ENCODE assay signal across 8 cellular contexts in genomic region chr18:79988925-79989361, GRCh38. TPM values are rescaled to one million over a fixed set of nuclear protein-coding genes. Genes with fewer than 3 reads are reported as not detected.
DNase-seq lines count a peak whose midpoint lies in the region; ATAC-seq and TF ChIP-seq lines count a peak whose summit lies in the region.

No MANE protein-coding gene starts in this region.

- H3K27ac ChIP-seq in SK-N-SH (ENCODE audit: low read depth in 2 of 2, low read length in 1 of 2) (peak overlapping the region; percentile 85 to 86), esophagus muscularis mucosa (replicated peaks in 1 of 4) (peak overlapping the region; percentile 94 to 99 (median 98)), neural cell (ENCODE audit: low read length) (peak overlapping the region; percentile 92)

- H3K9me2 ChIP-seq in SK-N-SH, result no peaks in the 10 kb centered on the region
- no peaks in the 10 kb centered on the region for H3K9me2 ChIP-seq in neural cell (ENCODE audit: insufficient read depth, low read length)

- H3K9me3 ChIP-seq in SK-N-SH (no peaks in the 10 kb centered on the region), esophagus muscularis mucosa (no peaks in the 10 kb centered on the region), neural cell (ENCODE audit: low read length) (no peaks in the 10 kb centered on the region)

- peaks cover 36% of the 10 kb centered on the region for H4K20me1 ChIP-seq in SK-N-SH (ENCODE audit: insufficient read depth)
- peaks cover 4% of the 10 kb centered on the region for H4K20me1 ChIP-seq in neural cell (ENCODE audit: insufficient read depth)

- peak overlapping the region; percentile 90 for H3K9ac ChIP-seq in SK-N-SH
- H3K9ac ChIP-seq in neural cell (ENCODE audit: low read length), result peak overlapping the region; percentile 94

- WGBS in SK-N-SH (ENCODE audit: low lambda C conversion rate), result 25% methylated on average over 15 of the region's 15 CpGs
- 34% methylated on average over 15 of the region's 15 CpGs for WGBS in esophagus muscularis mucosa

- H3K36me3 ChIP-seq in SK-N-SH (replicated peaks in 1 of 2; ENCODE audit: control insufficient read depth in 1 of 2, insufficient read depth in 2 of 2, low read length in 1 of 2), result peaks cover 2 to 20% of the 10 kb centered on the region in 2 experiments
- H3K36me3 ChIP-seq in esophagus muscularis mucosa, result peaks cover 0 to 20% (median 3%) of the 10 kb centered on the region in 4 donors
- H3K36me3 ChIP-seq in neural cell (ENCODE audit: insufficient read depth, low read length), result no peaks in the 10 kb centered on the region

- ATAC-seq in HG02642 (IDR thresholded peaks at IDR 0.05; ENCODE audit: poor library complexity, unreplicated experiment), result peak; percentile 13

- TF ChIP-seq EP300 in SK-N-SH (IDR thresholded peaks at IDR 0.05; ENCODE audit: borderline replicate concordance in 1 of 2, low read depth in 1 of 2, low read length in 1 of 2) (no peak), esophagus muscularis mucosa (IDR thresholded peaks at IDR 0.05) (no peak), neural cell (conservative IDR thresholded peaks at IDR 0.05; ENCODE audit: poor library complexity, severe bottlenecking) (no peak)

- intact Hi-C loops in esophagus muscularis mucosa (cut with DNase I), result loop anchor here (2.0 to 5.0 kb wide), 3 partner anchors 37 to 118 kb away; partner anchors contain the start of gene SLC66A2

- H3K4me3 ChIP-seq in SK-N-SH (ENCODE audit: low read depth in 2 of 2, low read length in 1 of 2) (peak overlapping the region; percentile 74 to 97), esophagus muscularis mucosa (peak overlapping the region; percentile 81 to 98 (median 91)), neural cell (ENCODE audit: low read length) (peak overlapping the region; percentile 100)

- H3F3A ChIP-seq in SK-N-SH (replicated peaks; ENCODE audit: insufficient read depth) (peaks cover 14% of the 10 kb centered on the region), neural cell (ENCODE audit: insufficient read depth, low read length, poor library complexity, severe bottlenecking) (no peaks in the 10 kb centered on the region)

- H2AFZ ChIP-seq in SK-N-SH (ENCODE audit: low read depth) (peak overlapping the region; percentile 94), neural cell (ENCODE audit: low read depth, low read length) (peak overlapping the region; percentile 91)

- H3K4me1 ChIP-seq in SK-N-SH (ENCODE audit: control insufficient read depth in 1 of 2, insufficient read depth in 2 of 2, low read depth in 1 of 2, low read length in 1 of 2) (peaks cover 4 to 11% of the 10 kb centered on the region in 2 experiments; a peak in 2 of 4 replicates), esophagus muscularis mucosa (peaks cover 19 to 43% (median 32%) of the 10 kb centered on the region in 4 donors)

- TF ChIP-seq CTCF in SK-N-SH (IDR thresholded peaks at IDR 0.05) (no peak), esophagus muscularis mucosa (IDR thresholded peaks at IDR 0.05) (no peak), neural cell (IDR thresholded peaks at IDR 0.05; ENCODE audit: poor library complexity, severe bottlenecking) (no peak)

- H3K79me2 ChIP-seq in SK-N-SH (ENCODE audit: insufficient read depth), result peaks cover 43% of the 10 kb centered on the region
- H3K79me2 ChIP-seq in neural cell (replicated peaks; ENCODE audit: insufficient read depth, low read length), result peaks cover 42% of the 10 kb centered on the region

- H3K27me3 ChIP-seq in SK-N-SH (ENCODE audit: insufficient read depth) (no peaks in the 10 kb centered on the region), esophagus muscularis mucosa (no peaks in the 10 kb centered on the region), neural cell (ENCODE audit: insufficient read depth, low read depth, low read length) (no peaks in the 10 kb centered on the region)

- CTCF ChIA-PET in SK-N-SH (lab: Yijun Ruan, JAX), result interaction anchor here (1.1 to 1.7 kb wide), 2 partner anchors 13 to 22 kb away, joined by 3 to 4 read pairs; no protein-coding TSS in a partner anchor

- TF ChIP-seq POLR2A in esophagus muscularis mucosa (IDR thresholded peaks at IDR 0.05; ENCODE audit: low read depth), result no peak

- DNase-seq in NCI-H748 (lab: John Stamatoyannopoulos, UW; ENCODE audit: unreplicated experiment) (peak; percentile 63), NCI-H748 treated with DMSO at 0.1 percent for 48 hours (lab: John Stamatoyannopoulos, UW) (no peak), SK-N-SH (no peak), esophagus muscularis mucosa (ENCODE audit: extremely low spot score) (no peak), AML-193 (lab: John Stamatoyannopoulos, UW) (no peak), KG1 (lab: John Stamatoyannopoulos, UW) (no peak)

- H3K4me2 ChIP-seq in SK-N-SH (peak overlapping the region; percentile 97), neural cell (ENCODE audit: low read length) (peak overlapping the region; percentile 80)

- TF ChIP-seq RAD21 in SK-N-SH (IDR thresholded peaks at IDR 0.05; ENCODE audit: low read length) (no peak), neural cell (conservative IDR thresholded peaks at IDR 0.05) (no peak)

- POLR2A ChIA-PET in SK-N-SH (lab: Yijun Ruan, JAX), result interaction anchor here (0.7 to 1.0 kb wide), 2 partner anchors 37 to 167 kb away, joined by 4 read pairs; no protein-coding TSS in a partner anchor

TF ChIP-seq in SK-N-SH, 30 proteins besides CTCF, POLR2A, EP300 and RAD21 (continues in another document):
- TF ChIP-seq MEF2A (IDR thresholded peaks at IDR 0.05; ENCODE audit: borderline replicate concordance, low read depth) (no peak), JUND (IDR thresholded peaks at IDR 0.05) (no peak), FOSL2 (IDR thresholded peaks at IDR 0.05; ENCODE audit: borderline replicate concordance, low read depth) (no peak), USF1 (IDR thresholded peaks at IDR 0.05; ENCODE audit: borderline replicate concordance, low read depth) (no peak), GABPA (IDR thresholded peaks at IDR 0.05; ENCODE audit: low read depth) (no peak), POLR2AphosphoS5 (IDR thresholded peaks at IDR 0.05; ENCODE audit: low read depth, low read length) (no peak), MAX (IDR thresholded peaks at IDR 0.05; ENCODE audit: low read depth) (no peak)

TF ChIP-seq in neural cell, 6 proteins besides CTCF, POLR2A, EP300 and RAD21:
- TF ChIP-seq EZH2 (IDR thresholded peaks at IDR 0.05; ENCODE audit: borderline replicate concordance, insufficient read depth, low read length, poor library complexity, severe bottlenecking) (no peak), SMC3 (conservative IDR thresholded peaks at IDR 0.05; ENCODE audit: poor library complexity) (no peak), TAF1 (IDR thresholded peaks at IDR 0.05; ENCODE audit: low read depth) (no peak), POLR2AphosphoS5 (IDR thresholded peaks at IDR 0.05) (no peak), MXI1 (conservative IDR thresholded peaks at IDR 0.05; ENCODE audit: poor library complexity, severe bottlenecking) (no peak)

RNA-seq across cellular contexts. Expression of gene TXNL4A, which starts 0.6 kb away (rescaled TPM):
- polyA plus RNA-seq in SK-N-SH (2012; rRNA removed) (86.9 and 158 TPM in 2 replicates), neural cell (131 and 163 TPM in 2 replicates)
- 140 and 195 TPM in 2 replicates for polyA plus RNA-seq in SK-N-SH (2012; cell fraction: cytosol; rRNA removed)
- polyA plus RNA-seq in SK-N-SH (2012; cell fraction: nucleus; rRNA removed), result 45.0 and 80.6 TPM in 2 replicates
- 10 to 100 TPM; 21.6 to 44.9 (median 38.9) TPM for total RNA-seq in esophagus muscularis mucosa
- polyA minus RNA-seq in neural cell, result 48.2 and 52.1 TPM in 2 replicates

RNA-seq across cellular contexts. Expression of gene HSBP1L1, which starts 24.5 kb away (rescaled TPM):
- 7.4 and 8.4 TPM in 2 replicates for polyA plus RNA-seq in SK-N-SH (2012; rRNA removed)
- polyA plus RNA-seq in SK-N-SH (2012; cell fraction: cytosol; rRNA removed), result 7.3 and 7.6 TPM in 2 replicates
- 14.9 and 16.5 TPM in 2 replicates for polyA plus RNA-seq in SK-N-SH (2012; cell fraction: nucleus; rRNA removed)
- 1 to 10 TPM; 4.6 to 7.2 (median 6.6) TPM for total RNA-seq in esophagus muscularis mucosa
- polyA plus RNA-seq in neural cell, result 0.66 and 0.84 TPM in 2 replicates
- not detected in 2 replicates for polyA minus RNA-seq in neural cell

RNA-seq across cellular contexts. Expression of gene SLC66A2, which starts 37.5 kb away (rescaled TPM):
- polyA plus RNA-seq in SK-N-SH (2012; rRNA removed) (14.5 and 14.9 TPM in 2 replicates), neural cell (66.7 and 68.2 TPM in 2 replicates)
- 6.8 and 12.3 TPM in 2 replicates for polyA plus RNA-seq in SK-N-SH (2012; cell fraction: cytosol; rRNA removed)
- 16.8 and 17.5 TPM in 2 replicates for polyA plus RNA-seq in SK-N-SH (2012; cell fraction: nucleus; rRNA removed)
- 10 to 100 TPM; 27.0 to 46.4 (median 41.5) TPM for total RNA-seq in esophagus muscularis mucosa
- 65.5 and 73.0 TPM in 2 replicates for polyA minus RNA-seq in neural cell

RNA-seq across cellular contexts. Expression of gene RBFA, which starts 45.3 kb away (rescaled TPM):
- polyA plus RNA-seq in SK-N-SH (2012; rRNA removed) (51.4 and 57.6 TPM in 2 replicates), neural cell (78.1 and 86.8 TPM in 2 replicates)
- 49.3 TPM in 2 replicates for polyA plus RNA-seq in SK-N-SH (2012; cell fraction: cytosol; rRNA removed)
- 87.7 and 88.3 TPM in 2 replicates for polyA plus RNA-seq in SK-N-SH (2012; cell fraction: nucleus; rRNA removed)
- total RNA-seq in esophagus muscularis mucosa, result 10 to 100 TPM; 22.0 to 32.0 (median 25.6) TPM
- 53.3 and 56.5 TPM in 2 replicates for polyA minus RNA-seq in neural cell
